In genomic region chr11:10366568-10367331, GRCh38 we compare ENCODE assay signal across 8 cellular contexts.
DNase-seq lines count a peak whose midpoint lies in the region; ATAC-seq, FAIRE-seq and TF ChIP-seq lines count a peak whose summit lies in the region.

No MANE protein-coding gene starts in this region.

- H3K4me2 ChIP-seq in GM12878 (ENCODE audit: control insufficient read depth, insufficient read depth), result peak overlapping the region; percentile 40; the same call in 1 of the 2 replicates

- peak overlapping the region; percentile 57; the same call in 1 of the 2 replicates for H2AFZ ChIP-seq in GM12878 (ENCODE audit: control insufficient read depth, low read depth, low read length)

- TF ChIP-seq CTCF in GM12801 (IDR thresholded peaks at IDR 0.05; ENCODE audit: extremely low read depth, insufficient read length) (peak; percentile 14), GM12878 (IDR thresholded peaks at IDR 0.05 in 2 of 3, conservative IDR thresholded peaks at IDR 0.05 in 1 of 3; ENCODE audit: control insufficient read depth in 2 of 3, extremely low read depth in 1 of 3, insufficient read depth in 1 of 3, low read depth in 3 of 3, low read length in 3 of 3) (peak; percentile 85 to 92 (median 91))

- H3K9ac ChIP-seq in GM12878 (ENCODE audit: control insufficient read depth, insufficient read depth, low read length), result no peak overlapping the region

- no peaks in the 10 kb centered on the region for H3K79me2 ChIP-seq in GM12878 (ENCODE audit: control insufficient read depth, insufficient read depth, low read length)

- peak; percentile 93 for FAIRE-seq in GM12878 (lab: Jason Lieb, UNC)

- 25% methylated on average over 8 of the region's 8 CpGs for WGBS in GM12878 (ENCODE audit: insufficient coverage, insufficient replicate concordance, low lambda C conversion rate, missing lambda C conversion rate)

- H3K4me1 ChIP-seq in GM12878 (ENCODE audit: control insufficient read depth, insufficient read depth, low read length), result no peaks in the 10 kb centered on the region; the same call in 1 of the 2 replicates

- no TSS peak for BruUV-seq in GM12878 (replicated peaks; lab: Mats Ljungman, UMichigan)

- CTCF ChIA-PET in GM12878 (lab: Yijun Ruan, JAX), result interaction anchor here (0.5 to 5.0 kb wide), 53 partner anchors 8 to 827 kb away, joined by 3 to 33 read pairs (median 4); partner anchors contain the start of genes ADM and RNF141

- H3K27ac ChIP-seq in GM12878 (ENCODE audit: control insufficient read depth, insufficient read depth), result no peak overlapping the region

- SMC1A ChIA-PET in GM12878 (lab: Charles Lee; ENCODE audit: uncharacterized antibody, unreplicated experiment), result interaction anchor here (0.6 to 2.3 kb wide), 15 partner anchors 12 to 608 kb away, joined by 3 to 20 read pairs (median 4); partner anchors contain the start of genes ADM and RNF141

- POLR2A ChIA-PET in GM12878 (lab: Charles Lee), result interaction anchor here (0.6 kb wide), 1 partner anchor 275 kb away, joined by 3 read pairs; no protein-coding TSS in a partner anchor

- TF ChIP-seq RAD21 in GM12878 (IDR thresholded peaks at IDR 0.05; ENCODE audit: insufficient read depth, low read depth, low read length), result peak; percentile 75

- H3K27me3 ChIP-seq in GM12878 (replicated peaks in 1 of 2; ENCODE audit: control insufficient read depth in 2 of 2, insufficient read depth in 2 of 2, low read length in 1 of 2), result no peaks in the 10 kb centered on the region

- no peaks in the 10 kb centered on the region for H3K9me3 ChIP-seq in GM12878 (replicated peaks; ENCODE audit: control insufficient read depth, insufficient read depth, low read length)

- no peak for TF ChIP-seq POLR2A in GM12878 (IDR thresholded peaks at IDR 0.05; ENCODE audit: low read depth, low read length)

- in situ Hi-C loops in GM12878 (cut with MboI), result no loop called here

- ATAC-seq in HG02759 (IDR thresholded peaks at IDR 0.05; ENCODE audit: unreplicated experiment) (peak; percentile 93), GM12878 (peak; percentile 98), HG03025 (IDR thresholded peaks at IDR 0.05; ENCODE audit: low FRiP score, unreplicated experiment) (no peak)

- H4K20me1 ChIP-seq in GM12878 (ENCODE audit: control insufficient read depth, insufficient read depth), result no peaks in the 10 kb centered on the region; the same call in 1 of the 2 replicates

- H3K36me3 ChIP-seq in GM12878 (ENCODE audit: control insufficient read depth in 2 of 2, insufficient read depth in 2 of 2, low read length in 1 of 2), result no peaks in the 10 kb centered on the region

- peak; percentile 77 for DNase-seq in NCI-H146 treated with DMSO at 0.1 percent for 48 hours (lab: John Stamatoyannopoulos, UW; ENCODE audit: unreplicated experiment)
- DNase-seq in T-helper 9 cell, result peak; percentile 21
- peak; percentile 57 for DNase-seq in GM12878 (ENCODE audit: low read depth, low spot score)
- peak; percentile 95 for DNase-seq in iPS DF 19.7 (ENCODE audit: low read depth, low spot score)
- peak; percentile 56 for DNase-seq in stimulated activated CD4-positive, alpha-beta T cell treated with anti-CD3 and anti-CD28 coated beads, Interleukin-12 subunit alpha, Interleukin-12 subunit beta, amount 100 ng/mL, for 4 hours

- RAD21 ChIA-PET in GM12878 (lab: Charles Lee; ENCODE audit: unreplicated experiment), result interaction anchor here (0.7 to 2.4 kb wide), 16 partner anchors 39 to 609 kb away, joined by 3 to 9 read pairs (median 5); partner anchors contain the start of gene RNF141

- TF ChIP-seq EP300 in GM12878 (IDR thresholded peaks at IDR 0.05; ENCODE audit: borderline replicate concordance in 1 of 2, control insufficient read depth in 1 of 2, low read depth in 2 of 2, low read length in 2 of 2), result peak in 1 of 2 experiments; percentile 37; a peak in 1 of 4 replicates

- intact Hi-C loops in GM12878 (cut with micrococcal nuclease; ENCODE audit: unreplicated experiment), result loop anchor here (2.0 kb wide), 1 partner anchor 158 kb away; no protein-coding TSS in a partner anchor

- H3K4me3 ChIP-seq in GM12878, result no peak overlapping the region

TF ChIP-seq in GM12878, 131 proteins besides CTCF, POLR2A, EP300 and RAD21 (continues in another document):
- peak; percentile 73 for TF ChIP-seq IKZF1 (conservative IDR thresholded peaks at IDR 0.05)
- TF ChIP-seq FOXK2 (IDR thresholded peaks at IDR 0.05), result no peak
- peak; percentile 44 to 58; a peak in 1 of 4 replicates for TF ChIP-seq BHLHE40 (IDR thresholded peaks at IDR 0.05; ENCODE audit: borderline replicate concordance in 1 of 2, low read depth in 2 of 2, low read length in 1 of 2)
- TF ChIP-seq RBBP5 (conservative IDR thresholded peaks at IDR 0.05), result no peak
- TF ChIP-seq ETV6 (conservative IDR thresholded peaks at IDR 0.05 in 1 of 2, IDR thresholded peaks at IDR 0.05 in 1 of 2; ENCODE audit: borderline replicate concordance in 1 of 2, low read depth in 1 of 2), result no peak
- TF ChIP-seq JUND (IDR thresholded peaks at IDR 0.05; ENCODE audit: low read depth, low read length), result no peak
- no peak; the same call in 1 of the 2 replicates for TF ChIP-seq GATAD2B (conservative IDR thresholded peaks at IDR 0.05; ENCODE audit: low read depth)
- no peak for TF ChIP-seq USF2 (IDR thresholded peaks at IDR 0.05; ENCODE audit: borderline replicate concordance, low read depth, low read length)
- no peak for TF ChIP-seq NFXL1 (IDR thresholded peaks at IDR 0.05; ENCODE audit: borderline replicate concordance)
- TF ChIP-seq BMI1 (IDR thresholded peaks at IDR 0.05; ENCODE audit: borderline replicate concordance), result no peak
- peak; percentile 49 for TF ChIP-seq SP1 (IDR thresholded peaks at IDR 0.05; ENCODE audit: low read depth, low read length)
- peak; percentile 38; the same call in 1 of the 2 replicates for TF ChIP-seq FOXM1 (IDR thresholded peaks at IDR 0.05; ENCODE audit: low read depth, low read length)
- TF ChIP-seq ATF7 (IDR thresholded peaks at IDR 0.05; ENCODE audit: low read depth), result no peak
- no peak for TF ChIP-seq NR2C2 (IDR thresholded peaks at IDR 0.05; ENCODE audit: borderline replicate concordance, control insufficient read depth, insufficient read length, low read depth)
- no peak for TF ChIP-seq SUZ12 (IDR thresholded peaks at IDR 0.05; ENCODE audit: unreplicated experiment)
- TF ChIP-seq ZNF384 (IDR thresholded peaks at IDR 0.05; ENCODE audit: borderline replicate concordance, low read depth, low read length), result no peak
- TF ChIP-seq CBX5 (IDR thresholded peaks at IDR 0.05; ENCODE audit: low read depth), result no peak
- TF ChIP-seq SREBF1 (IDR thresholded peaks at IDR 0.05; ENCODE audit: low read length), result no peak
- peak; percentile 56 for TF ChIP-seq YY1 (IDR thresholded peaks at IDR 0.05; ENCODE audit: low read depth, low read length)
- TF ChIP-seq RUNX3 (IDR thresholded peaks at IDR 0.05; ENCODE audit: low read length), result peak; percentile 66
- no peak for TF ChIP-seq CBX3 (IDR thresholded peaks at IDR 0.05; ENCODE audit: borderline replicate concordance, low read depth)
- peak; percentile 78 for TF ChIP-seq NR2F1 (conservative IDR thresholded peaks at IDR 0.05)
- no peak; the same call in 2 of the 3 replicates for TF ChIP-seq POU2F2 (IDR thresholded peaks at IDR 0.05; ENCODE audit: borderline replicate concordance, low read depth, low read length)
- no peak for TF ChIP-seq RFX5 (IDR thresholded peaks at IDR 0.05; ENCODE audit: low read depth, low read length)
- no peak for TF ChIP-seq BACH1 (IDR thresholded peaks at IDR 0.05; ENCODE audit: borderline replicate concordance)
- no peak for TF ChIP-seq JUNB (IDR thresholded peaks at IDR 0.05)
- no peak for TF ChIP-seq CEBPB (IDR thresholded peaks at IDR 0.05; ENCODE audit: borderline replicate concordance in 1 of 2, low read depth in 2 of 2, low read length in 2 of 2)
- no peak for TF ChIP-seq KLF5 (IDR thresholded peaks at IDR 0.05; ENCODE audit: partially characterized antibody)
- no peak for TF ChIP-seq ZNF207 (IDR thresholded peaks at IDR 0.05; ENCODE audit: borderline replicate concordance)
- no peak for TF ChIP-seq CHD1 (IDR thresholded peaks at IDR 0.05; ENCODE audit: low read depth, low read length)
- no peak for TF ChIP-seq SMAD1 (IDR thresholded peaks at IDR 0.05; ENCODE audit: low read depth, partially characterized antibody)
- no peak for TF ChIP-seq YBX1 (IDR thresholded peaks at IDR 0.05)
- TF ChIP-seq POLR2AphosphoS2 (IDR thresholded peaks at IDR 0.05; ENCODE audit: low read depth, low read length), result no peak
- TF ChIP-seq SMAD5 (IDR thresholded peaks at IDR 0.05; ENCODE audit: low read depth), result no peak
- no peak for TF ChIP-seq FOS (IDR thresholded peaks at IDR 0.05; ENCODE audit: borderline replicate concordance, extremely low read depth, insufficient read length)
- TF ChIP-seq SMC3 (IDR thresholded peaks at IDR 0.05; ENCODE audit: borderline replicate concordance, low read length), result peak; percentile 52; the same call in 1 of the 2 replicates
- no peak for TF ChIP-seq NFYA (IDR thresholded peaks at IDR 0.05; ENCODE audit: borderline replicate concordance, low read depth, low read length)
- TF ChIP-seq ZBED1 (IDR thresholded peaks at IDR 0.05; ENCODE audit: borderline replicate concordance), result no peak
- no peak for TF ChIP-seq PKNOX1 (IDR thresholded peaks at IDR 0.05)
- TF ChIP-seq MXI1 (IDR thresholded peaks at IDR 0.05; ENCODE audit: low read depth, low read length), result no peak
- TF ChIP-seq POLR2AphosphoS5 (IDR thresholded peaks at IDR 0.05; ENCODE audit: low read length), result no peak

Comparison
In these comparisons a context has a peak if more than half of its experiments do, and no peak if none do; other contexts are left out.
1. DNase-seq: peak in every context shown above with its lines; median percentile 95 in iPS DF 19.7; 77 in NCI-H146 treated with DMSO at 0.1 percent for 48 hours; 57 in GM12878; 56 in stimulated activated CD4-positive, alpha-beta T cell treated with anti-CD3 and anti-CD28 coated beads, Interleukin-12 subunit alpha, Interleukin-12 subunit beta, amount 100 ng/mL, for 4 hours; 21 in T-helper 9 cell.